ENCODE assay signal across 8 cellular contexts in genomic region chr6:116369540-116370327, GRCh38. TPM values are rescaled to one million over a fixed set of nuclear protein-coding genes. Genes with fewer than 3 reads are reported as not detected.
DNase-seq lines count a peak whose midpoint lies in the region; ATAC-seq and TF ChIP-seq lines count a peak whose summit lies in the region.

No MANE protein-coding gene starts in this region.

- H3K4me3 Mint-ChIP-seq in activated T-helper 17 cell treated with anti-CD3 and anti-CD28 coated beads, Interleukin-2, amount 50 U/mL, for 72 hours, result peak overlapping the region; percentile 82

- ATAC-seq in left cardiac atrium (no peak), HG02973 (IDR thresholded peaks at IDR 0.05; ENCODE audit: unreplicated experiment) (peak; percentile 44), HG03045 (IDR thresholded peaks at IDR 0.05; ENCODE audit: unreplicated experiment) (no peak)
- ATAC-seq in activated T-helper 17 cell treated with anti-CD3 and anti-CD28 coated beads, Interleukin-2, amount 50 U/mL, for 72 hours (replicated peaks), result no peak

- H3K4me3 ChIP-seq in right atrium auricular region (peak overlapping the region; percentile 79 to 94), kidney epithelial cell (ENCODE audit: low read depth, low read length) (peak overlapping the region; percentile 64), urinary bladder (ENCODE audit: low read depth, low read length) (peak overlapping the region; percentile 74)

- H3K4me1 Mint-ChIP-seq in activated T-helper 17 cell treated with anti-CD3 and anti-CD28 coated beads, Interleukin-2, amount 50 U/mL, for 72 hours, result peaks cover 19% of the 10 kb centered on the region

- no peaks in the 10 kb centered on the region for H3K9me3 Mint-ChIP-seq in activated T-helper 17 cell treated with anti-CD3 and anti-CD28 coated beads, Interleukin-2, amount 50 U/mL, for 72 hours

- peaks cover 5% of the 10 kb centered on the region for H3K36me3 Mint-ChIP-seq in activated T-helper 17 cell treated with anti-CD3 and anti-CD28 coated beads, Interleukin-2, amount 50 U/mL, for 72 hours (ENCODE audit: low read depth)

- H3K27ac ChIP-seq in right atrium auricular region (peak overlapping the region; percentile 95 to 98), urinary bladder (ENCODE audit: low read depth) (no peak overlapping the region)

- no peaks in the 10 kb centered on the region for H3K27me3 Mint-ChIP-seq in activated T-helper 17 cell treated with anti-CD3 and anti-CD28 coated beads, Interleukin-2, amount 50 U/mL, for 72 hours

- no peaks in the 10 kb centered on the region for H3K36me3 ChIP-seq in right atrium auricular region
- H3K36me3 ChIP-seq in kidney epithelial cell (ENCODE audit: control insufficient read depth, insufficient read depth, low read length), result no peaks in the 10 kb centered on the region
- H3K36me3 ChIP-seq in urinary bladder (ENCODE audit: insufficient read depth), result no peaks in the 10 kb centered on the region

- intact Hi-C loops in left cardiac atrium (cut with DNase I), result no loop called here

- TF ChIP-seq CTCF in right atrium auricular region (IDR thresholded peaks at IDR 0.05) (no peak), kidney epithelial cell (IDR thresholded peaks at IDR 0.05; ENCODE audit: insufficient read depth, low read length, poor library complexity, severe bottlenecking) (no peak)

- no peak for DNase-seq in right atrium auricular region (ENCODE audit: low spot score)
- DNase-seq in left cardiac atrium, result no peak
- DNase-seq in kidney epithelial cell (ENCODE audit: low read depth), result no peak
- DNase-seq in GM19240 (ENCODE audit: insufficient read length, low spot score), result no peak

- 29% methylated on average over 7 of the region's 7 CpGs for WGBS in urinary bladder

- H3K4me1 ChIP-seq in right atrium auricular region (peaks cover 0 to 28% of the 10 kb centered on the region in 2 donors), urinary bladder (ENCODE audit: insufficient read depth) (no peaks in the 10 kb centered on the region)

- H3K9me3 ChIP-seq in right atrium auricular region, result no peaks in the 10 kb centered on the region

- no peaks in the 10 kb centered on the region for H3K27me3 ChIP-seq in right atrium auricular region
- H3K27me3 ChIP-seq in kidney epithelial cell (ENCODE audit: control insufficient read depth, insufficient read depth, low read length), result no peaks in the 10 kb centered on the region

- peak overlapping the region; percentile 81 for H3K27ac Mint-ChIP-seq in activated T-helper 17 cell treated with anti-CD3 and anti-CD28 coated beads, Interleukin-2, amount 50 U/mL, for 72 hours

RNA-seq across cellular contexts. Expression of gene DSE, which starts 1.0 kb away (rescaled TPM):
- 10 to 100 TPM; 19.4 to 31.7 TPM for total RNA-seq in right atrium auricular region
- total RNA-seq in left cardiac atrium, result 10 to 100 TPM; 30.3 to 34.4 TPM
- total RNA-seq in activated T-helper 17 cell treated with anti-CD3 and anti-CD28 coated beads, Interleukin-2, amount 50 U/mL, for 72 hours, result 10 to 100 TPM; 26.0 to 28.9 TPM
- 46.3 and 48.8 TPM in 2 replicates for total RNA-seq in kidney epithelial cell
- total RNA-seq in urinary bladder, result 76.5 TPM
- polyA plus RNA-seq in urinary bladder, result 18.4 TPM
